Comparison of ENCODE assay signal across 14 cellular contexts in genomic region chr10:115049318-115049717, GRCh38. TPM values are rescaled to one million over a fixed set of nuclear protein-coding genes. Genes with fewer than 3 reads are reported as not detected.
"Had no signal": no experiment of that assay in that cellular context is flagged by ENCODE, and none has a peak within 500 bp of the region (broad histone marks: within the 10 kb centered on the region; RNA-seq: fewer than 3 reads in every experiment).

No MANE protein-coding gene starts in this region.

- H3K9me3 Mint-ChIP-seq: activated B cell treated with CpG ODN at 0.5 μM for 24 hours; activated CD4-positive, alpha-beta memory T cell treated with anti-CD3 and anti-CD28 coated beads, Interleukin-2, amount 10 ng/mL, durations not matched to agents 7 days and 5 days; activated naive CD8-positive, alpha-beta T cell treated with anti-CD3 and anti-CD28 coated beads, Interleukin-2, amount 10 ng/mL, durations not matched to agents 7 days and 5 days; memory B cell; nephron progenitor cell; stimulated activated naive B cell treated with anti-CD40 and anti-IgM and Interleukin-4, amounts not matched to agents 10 μg/mL and 1 μg/mL and 100 μg/mL, for 72 hours; T-helper 2 cell treated with Interferon-gamma antibody and Interleukin-4, amounts not matched to agents 5 μg/mL and 100 μg/mL, for 36 hours had no signal

- H3K4me1 ChIP-seq: colonic mucosa had no signal

- H3K4me3 Mint-ChIP-seq: activated B cell treated with CpG ODN at 0.5 μM for 24 hours; activated CD4-positive, alpha-beta memory T cell treated with anti-CD3 and anti-CD28 coated beads, Interleukin-2, amount 10 ng/mL, durations not matched to agents 7 days and 5 days; activated CD8-positive, alpha-beta memory T cell treated with anti-CD3 and anti-CD28 coated beads, Interleukin-2, amount 10 ng/mL, durations not matched to agents 7 days and 5 days; activated naive CD8-positive, alpha-beta T cell treated with anti-CD3 and anti-CD28 coated beads, Interleukin-2, amount 10 ng/mL, durations not matched to agents 7 days and 5 days; memory B cell; nephron progenitor cell; stimulated activated naive B cell treated with anti-CD40 and anti-IgM and Interleukin-4, amounts not matched to agents 10 μg/mL and 1 μg/mL and 100 μg/mL, for 72 hours; T-helper 2 cell treated with Interferon-gamma antibody and Interleukin-4, amounts not matched to agents 5 μg/mL and 100 μg/mL, for 36 hours had no signal

- H3K27ac Mint-ChIP-seq: activated B cell treated with CpG ODN at 0.5 μM for 24 hours; activated CD4-positive, alpha-beta memory T cell treated with anti-CD3 and anti-CD28 coated beads, Interleukin-2, amount 10 ng/mL, durations not matched to agents 7 days and 5 days; activated CD8-positive, alpha-beta memory T cell treated with anti-CD3 and anti-CD28 coated beads, Interleukin-2, amount 10 ng/mL, durations not matched to agents 7 days and 5 days; activated naive CD8-positive, alpha-beta T cell treated with anti-CD3 and anti-CD28 coated beads, Interleukin-2, amount 10 ng/mL, durations not matched to agents 7 days and 5 days; memory B cell; nephron progenitor cell; stimulated activated naive B cell treated with anti-CD40 and anti-IgM and Interleukin-4, amounts not matched to agents 10 μg/mL and 1 μg/mL and 100 μg/mL, for 72 hours; T-helper 2 cell treated with Interferon-gamma antibody and Interleukin-4, amounts not matched to agents 5 μg/mL and 100 μg/mL, for 36 hours had no signal

- H3K27me3 Mint-ChIP-seq: activated B cell treated with CpG ODN at 0.5 μM for 24 hours; memory B cell; stimulated activated naive B cell treated with anti-CD40 and anti-IgM and Interleukin-4, amounts not matched to agents 10 μg/mL and 1 μg/mL and 100 μg/mL, for 72 hours had no signal

- H3K9me3 ChIP-seq: body of pancreas, colonic mucosa had no signal

- H3K36me3 ChIP-seq: colonic mucosa had no signal

- H3K27me3 ChIP-seq: body of pancreas, colonic mucosa had no signal

- H3K4me3 ChIP-seq: body of pancreas, colonic mucosa had no signal

- H3K27ac ChIP-seq: body of pancreas, colonic mucosa had no signal

- H3K4me1 Mint-ChIP-seq: activated B cell treated with CpG ODN at 0.5 μM for 24 hours; activated CD4-positive, alpha-beta memory T cell treated with anti-CD3 and anti-CD28 coated beads, Interleukin-2, amount 10 ng/mL, durations not matched to agents 7 days and 5 days; activated CD8-positive, alpha-beta memory T cell treated with anti-CD3 and anti-CD28 coated beads, Interleukin-2, amount 10 ng/mL, durations not matched to agents 7 days and 5 days; activated naive CD8-positive, alpha-beta T cell treated with anti-CD3 and anti-CD28 coated beads, Interleukin-2, amount 10 ng/mL, durations not matched to agents 7 days and 5 days; memory B cell; stimulated activated naive B cell treated with anti-CD40 and anti-IgM and Interleukin-4, amounts not matched to agents 10 μg/mL and 1 μg/mL and 100 μg/mL, for 72 hours had no signal

- H3K36me3 Mint-ChIP-seq: activated CD8-positive, alpha-beta memory T cell treated with anti-CD3 and anti-CD28 coated beads, Interleukin-2, amount 10 ng/mL, durations not matched to agents 7 days and 5 days; activated naive CD8-positive, alpha-beta T cell treated with anti-CD3 and anti-CD28 coated beads, Interleukin-2, amount 10 ng/mL, durations not matched to agents 7 days and 5 days; memory B cell; stimulated activated naive B cell treated with anti-CD40 and anti-IgM and Interleukin-4, amounts not matched to agents 10 μg/mL and 1 μg/mL and 100 μg/mL, for 72 hours had no signal

- DNase-seq: activated B cell treated with CpG ODN at 0.5 μM for 24 hours; activated CD4-positive, alpha-beta memory T cell treated with anti-CD3 and anti-CD28 coated beads, Interleukin-2, amount 10 ng/mL, durations not matched to agents 7 days and 5 days; activated CD4-positive, alpha-beta T cell treated with anti-CD3 and anti-CD28 coated beads for 48 hours; activated CD8-positive, alpha-beta memory T cell treated with anti-CD3 and anti-CD28 coated beads, Interleukin-2, amount 10 ng/mL, durations not matched to agents 7 days and 5 days; activated naive CD8-positive, alpha-beta T cell treated with anti-CD3 and anti-CD28 coated beads, Interleukin-2, amount 10 ng/mL, durations not matched to agents 7 days and 5 days; amygdala; body of pancreas; caudate nucleus; colonic mucosa; nephron progenitor cell; nucleus accumbens; stimulated activated naive B cell treated with anti-CD40 and anti-IgM and Interleukin-4, amounts not matched to agents 10 μg/mL and 1 μg/mL and 100 μg/mL, for 72 hours had no signal

RNA-seq across cellular contexts. Expression of gene ATRNL1, which starts 43.8 kb away (rescaled TPM):
- total RNA-seq: activated naive CD8-positive, alpha-beta T cell treated with anti-CD3 and anti-CD28 coated beads, Interleukin-2, amount 10 ng/mL, durations not matched to agents 7 days and 5 days had no signal
